Comparison of ENCODE assay signal across 8 cellular contexts in genomic region chr12:124920353-124920935, GRCh38. TPM values are rescaled to one million over a fixed set of nuclear protein-coding genes. Genes with fewer than 3 reads are reported as not detected.
DNase-seq lines count a peak whose midpoint lies in the region; ATAC-seq, FAIRE-seq and TF ChIP-seq lines count a peak whose summit lies in the region.

No MANE protein-coding gene starts in this region.

- H3K36me3 Mint-ChIP-seq in GM23338 (ENCODE audit: low read depth): no peaks in the 10 kb centered on the region; the same call in 2 of the 3 replicates
- peaks cover 4% of the 10 kb centered on the region for H3K36me3 Mint-ChIP-seq in T-helper 1 cell treated with Interleukin-12 subunit alpha and Interleukin-12 subunit beta and Interleukin-4 antibody, amounts not matched to agents 30 μg/mL and 1 μg/mL, for 36 hours (ENCODE audit: low read depth)

- WGBS in small intestine, 3 donors: 70 to 75% (median 72%) methylated on average over 4 of the region's 4 CpGs

- H4K20me1 ChIP-seq in GM23338 (replicated peaks; ENCODE audit: insufficient read depth): no peaks in the 10 kb centered on the region

- no peaks in the 10 kb centered on the region for H3K9me3 ChIP-seq in small intestine (ENCODE audit: control insufficient read depth, low read depth)

- H3K27me3 Mint-ChIP-seq in GM23338 (ENCODE audit: insufficient read depth, low read depth, poor library complexity): peaks cover 23% of the 10 kb centered on the region
- no peaks in the 10 kb centered on the region for H3K27me3 Mint-ChIP-seq in T-helper 1 cell treated with Interleukin-12 subunit alpha and Interleukin-12 subunit beta and Interleukin-4 antibody, amounts not matched to agents 30 μg/mL and 1 μg/mL, for 36 hours (ENCODE audit: low read depth)

- H2AFZ ChIP-seq in GM23338: peak overlapping the region; percentile 83; the same call in 1 of the 2 replicates

- ATAC-seq in GM23338 (no peak), GM18520 (IDR thresholded peaks at IDR 0.05; ENCODE audit: unreplicated experiment) (no peak)

- H3K27me3 ChIP-seq in GM23338 (ENCODE audit: insufficient read depth): no peaks in the 10 kb centered on the region
- no peaks in the 10 kb centered on the region for H3K27me3 ChIP-seq in small intestine (ENCODE audit: control insufficient read depth in 2 of 2, insufficient read depth in 2 of 2, low read length in 2 of 2)

- H3K4me3 Mint-ChIP-seq in GM23338: peak overlapping the region; percentile 74
- H3K4me3 Mint-ChIP-seq in T-helper 1 cell treated with Interleukin-12 subunit alpha and Interleukin-12 subunit beta and Interleukin-4 antibody, amounts not matched to agents 30 μg/mL and 1 μg/mL, for 36 hours: peak overlapping the region; percentile 87

- peaks cover 3% of the 10 kb centered on the region; the same call in 1 of the 2 replicates for H3K79me2 ChIP-seq in GM23338 (replicated peaks; ENCODE audit: insufficient read depth)

- peak overlapping the region; percentile 93 for H3K27ac ChIP-seq in GM23338 (ENCODE audit: low read depth)
- H3K27ac ChIP-seq in small intestine (ENCODE audit: low read depth in 1 of 2, low read length in 1 of 2): peak overlapping the region; percentile 75 to 79

- FAIRE-seq in small intestine (lab: Jason Lieb, UNC): no peak

- H3K4me3 ChIP-seq in GM23338 (peak overlapping the region; percentile 52), iPS-11a (ENCODE audit: low read depth, low read length) (peak overlapping the region; percentile 18), small intestine (ENCODE audit: low read depth in 1 of 2, low read length in 2 of 2) (no peak overlapping the region)

- H3K4me1 Mint-ChIP-seq in GM23338: peaks cover 68% of the 10 kb centered on the region
- H3K4me1 Mint-ChIP-seq in T-helper 1 cell treated with Interleukin-12 subunit alpha and Interleukin-12 subunit beta and Interleukin-4 antibody, amounts not matched to agents 30 μg/mL and 1 μg/mL, for 36 hours (ENCODE audit: low read depth): peaks cover 56% of the 10 kb centered on the region

- H3K27ac Mint-ChIP-seq in GM23338: peak overlapping the region; percentile 91
- H3K27ac Mint-ChIP-seq in T-helper 1 cell treated with Interleukin-12 subunit alpha and Interleukin-12 subunit beta and Interleukin-4 antibody, amounts not matched to agents 30 μg/mL and 1 μg/mL, for 36 hours: peak overlapping the region; percentile 99

- H3F3A ChIP-seq in GM23338 (replicated peaks; ENCODE audit: low read depth): peaks cover 3% of the 10 kb centered on the region; the same call in 1 of the 2 replicates

- peaks cover 7% of the 10 kb centered on the region for H3K9me3 Mint-ChIP-seq in GM23338
- no peaks in the 10 kb centered on the region for H3K9me3 Mint-ChIP-seq in T-helper 1 cell treated with Interleukin-12 subunit alpha and Interleukin-12 subunit beta and Interleukin-4 antibody, amounts not matched to agents 30 μg/mL and 1 μg/mL, for 36 hours

- peak overlapping the region; percentile 76 for H3K4me2 ChIP-seq in GM23338

- H3K9me2 ChIP-seq in GM23338 (ENCODE audit: insufficient read depth): no peaks in the 10 kb centered on the region

- no peak for TF ChIP-seq CTCF in GM23338 (conservative IDR thresholded peaks at IDR 0.05; ENCODE audit: low read depth in 2 of 2)

- H3K4me1 ChIP-seq in GM23338 (ENCODE audit: insufficient read depth) (peaks cover 48% of the 10 kb centered on the region), small intestine (ENCODE audit: control insufficient read depth in 2 of 2, insufficient read depth in 1 of 2, low read depth in 1 of 2, low read length in 1 of 2) (peaks cover 2 to 11% of the 10 kb centered on the region in 2 donors)

- peak; percentile 47 for DNase-seq in GM23338 (ENCODE audit: low spot score)
- DNase-seq in small intestine: no peak
- no peak for DNase-seq in stimulated activated CD4-positive, alpha-beta T cell treated with anti-CD3 and anti-CD28 coated beads, Interleukin-4, amount 100 ng/mL, for 24 hours
- DNase-seq in NCI-H146 (lab: John Stamatoyannopoulos, UW): no peak
- no peak for DNase-seq in amniotic stem cell (lab: John Stamatoyannopoulos, UW)

- H3K36me3 ChIP-seq in GM23338 (ENCODE audit: insufficient read depth): no peaks in the 10 kb centered on the region
- H3K36me3 ChIP-seq in small intestine (ENCODE audit: control insufficient read depth in 2 of 2, insufficient read depth in 2 of 2, low read length in 2 of 2): no peaks in the 10 kb centered on the region

TF ChIP-seq in GM23338, 12 proteins besides CTCF, POLR2A, EP300 and RAD21:
- no peak for TF ChIP-seq ZNF331 (CRISPR knock-in tag; IDR thresholded peaks at IDR 0.05; ENCODE audit: low read depth)
- TF ChIP-seq REST (IDR thresholded peaks at IDR 0.05; ENCODE audit: unreplicated experiment): no peak
- no peak for TF ChIP-seq CREB1 (CRISPR knock-in tag; IDR thresholded peaks at IDR 0.05; ENCODE audit: low read depth)

RNA-seq across cellular contexts. Expression of gene UBC, which starts 6.0 kb away (rescaled TPM):
- total RNA-seq in GM23338 (2014; rRNA removed; shearing (Covaris generic)): 665 and 754 TPM in 2 replicates
- polyA plus RNA-seq in GM23338 (2016; fragmentation: Nextera tagmentation; extraction: Ambion mirVana): 511 and 519 TPM in 2 replicates
- polyA plus RNA-seq in small intestine: 1,000 to 10,000 TPM in 2 of 3 donors, 100 to 1,000 TPM in 1; 806 to 1,948 (median 1,527) TPM

RNA-seq across cellular contexts. Expression of gene SCARB1, which starts 56.8 kb away (rescaled TPM):
- 49.3 and 62.5 TPM in 2 replicates for total RNA-seq in GM23338 (2014; rRNA removed; shearing (Covaris generic))
- 31.0 TPM in 2 replicates for polyA plus RNA-seq in GM23338 (2016; fragmentation: Nextera tagmentation; extraction: Ambion mirVana)
- 100 to 1,000 TPM in 2 of 3 donors, 10 to 100 TPM in 1; 41.9 to 230 (median 181) TPM for polyA plus RNA-seq in small intestine

Comparison
In these comparisons a context has a peak if more than half of its experiments do, and no peak if none do; other contexts are left out.
1. H3K4me3 ChIP-seq: peak in GM23338 (single experiment) and iPS-11a (single experiment); none in small intestine (0 of 2).